ENCODE assay signal across 8 cellular contexts in the genomic region with DNA sequence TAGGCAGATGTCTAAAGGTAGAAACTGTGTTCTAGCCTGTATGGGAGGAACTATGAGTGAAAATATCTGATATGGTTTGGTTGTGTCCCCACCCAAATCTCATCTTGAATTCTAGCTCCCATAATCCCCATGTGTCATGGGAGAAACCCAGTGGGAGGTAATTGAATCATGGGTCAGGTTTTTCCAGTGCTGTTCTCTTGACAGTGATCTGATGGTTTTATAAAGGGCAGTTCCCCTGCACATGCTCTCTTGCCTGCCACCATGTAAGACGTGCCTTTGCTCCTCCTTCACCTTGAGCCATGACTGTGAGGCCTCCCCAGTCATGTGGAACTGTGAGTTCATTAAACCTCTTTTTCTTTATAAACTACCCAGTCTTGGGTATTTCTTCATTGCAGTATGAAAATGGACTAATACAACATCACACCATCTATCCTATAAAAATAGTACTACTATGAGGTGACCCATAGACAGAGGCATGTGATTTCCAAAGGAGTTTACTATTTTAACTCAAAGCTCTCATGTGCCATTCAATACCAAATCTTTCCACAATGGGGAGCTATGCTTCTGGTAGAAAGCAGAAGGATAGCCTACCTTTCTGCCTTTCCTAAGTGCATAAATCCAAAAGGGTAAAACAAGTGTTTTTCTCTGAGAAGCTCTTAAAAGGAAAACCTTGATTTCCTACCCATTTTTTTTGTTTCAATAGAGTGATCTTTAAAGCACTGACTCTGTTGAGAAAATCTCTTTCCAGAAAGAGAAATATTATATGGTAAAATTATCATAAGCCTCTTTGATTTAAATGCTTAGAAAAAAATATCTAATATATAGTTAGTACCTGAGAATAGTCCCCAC. TPM values are rescaled to one million over a fixed set of nuclear protein-coding genes. Genes with fewer than 3 reads are reported as not detected.
A peak's percentile ranks its signal among the peaks of the same experiment; 100 is the strongest.
DNase-seq lines count a peak whose midpoint lies in the region; ATAC-seq and TF ChIP-seq lines count a peak whose summit lies in the region.

No MANE protein-coding gene starts in this region.

- DNase-seq in NCI-H1092 treated with DMSO at 0.1 percent for 48 hours (lab: John Stamatoyannopoulos, UW), result peak; percentile 2
- DNase-seq in NCI-H1092 (lab: John Stamatoyannopoulos, UW), result no peak
- peak; percentile 51 for DNase-seq in KBM-7
- DNase-seq in astrocyte of the cerebellum (ENCODE audit: low read depth), result peak; percentile 11
- DNase-seq in lung microvascular endothelial cell (ENCODE audit: low read depth in 2 of 2), result peak; percentile 54 to 69
- no peak for DNase-seq in coronary artery (ENCODE audit: low spot score)
- DNase-seq in NK-92 (lab: John Stamatoyannopoulos, UW; ENCODE audit: unreplicated experiment), result no peak

- ATAC-seq in GM19324 (IDR thresholded peaks at IDR 0.05; ENCODE audit: low FRiP score, unreplicated experiment), result no peak

- in situ Hi-C loops in KBM-7 (cut with MboI; ENCODE audit: low pct_unique_long_range_greater_than_20kb, low sequenced_read_pairs), result no loop called here
- in situ Hi-C loops in astrocyte of the cerebellum (cut with HindIII; ENCODE audit: low sequenced_read_pairs), result no loop called here

- no peak overlapping the region for H3K4me3 ChIP-seq in astrocyte of the cerebellum (ENCODE audit: low read depth, low read length)
- H3K4me3 ChIP-seq in coronary artery, result no peak overlapping the region

- H3K27ac ChIP-seq in coronary artery, result no peak overlapping the region

- peak; percentile 41 for TF ChIP-seq CTCF in astrocyte of the cerebellum (IDR thresholded peaks at IDR 0.05; ENCODE audit: low read depth, low read length, missing control alignments)
- no peak for TF ChIP-seq CTCF in coronary artery (IDR thresholded peaks at IDR 0.05)

RNA-seq across cellular contexts. Expression of gene SEC31A, which starts 38.8 kb away (rescaled TPM):
- 149 and 166 TPM in 2 replicates for total RNA-seq in lung microvascular endothelial cell

RNA-seq across cellular contexts. Expression of gene THAP9, which starts 48.4 kb away (rescaled TPM):
- total RNA-seq in lung microvascular endothelial cell, result 4.8 and 5.8 TPM in 2 replicates

RNA-seq across cellular contexts. Expression of gene SCD5, which starts 53.5 kb away (rescaled TPM):
- total RNA-seq in lung microvascular endothelial cell, result 31.0 and 32.0 TPM in 2 replicates

Comparison
In these comparisons a context has a peak if more than half of its experiments do, and no peak if none do; other contexts are left out.
1. DNase-seq: peak in NCI-H1092 treated with DMSO at 0.1 percent for 48 hours (single experiment), KBM-7 (single experiment), astrocyte of the cerebellum (single experiment) and lung microvascular endothelial cell (2 of 2); none in NCI-H1092 (single experiment), coronary artery (single experiment) and NK-92 (single experiment).